15 cellular contexts compared by ENCODE assay signal in genomic region chr5:116645627-116646026, GRCh38.
DNase-seq lines count a peak whose midpoint lies in the region; ATAC-seq lines count a peak whose summit lies in the region.
"Had no signal": no experiment of that assay in that cellular context is flagged by ENCODE, and none has a peak within 500 bp of the region (broad histone marks: within the 10 kb centered on the region; RNA-seq: fewer than 3 reads in every experiment).

No MANE protein-coding gene starts in this region.

- ATAC-seq in GM18867 (IDR thresholded peaks at IDR 0.05; ENCODE audit: unreplicated experiment) (peak; percentile 71), GM21723 (IDR thresholded peaks at IDR 0.05; ENCODE audit: unreplicated experiment) (peak; percentile 72), HG03135 (IDR thresholded peaks at IDR 0.05; ENCODE audit: unreplicated experiment) (peak; percentile 74), sciatic nerve (no peak), left colon (no peak)
- ATAC-seq: stimulated activated naive CD8-positive, alpha-beta T cell treated with anti-CD3 and anti-CD28 coated beads, Interleukin-15, amount 100 ng/mL, for 72 hours had no signal

- DNase-seq in foreskin melanocyte, result peak; percentile 33
- DNase-seq in HUDEP-2 (lab: John Stamatoyannopoulos, UW; ENCODE audit: unreplicated experiment in 76 of 76), result no peak
- no peak for DNase-seq in iPS-NIHi7 (ENCODE audit: extremely low spot score)
- DNase-seq in sciatic nerve (ENCODE audit: low spot score), result no peak
- DNase-seq in left colon, result no peak
- DNase-seq: activated B cell treated with CpG ODN at 0.5 μM for 24 hours; BE2C; DND-41; esophagus squamous epithelium; MG63; NCI-H2171; stimulated activated naive CD8-positive, alpha-beta T cell treated with anti-CD3 and anti-CD28 coated beads, Interleukin-15, amount 100 ng/mL, for 72 hours had no signal

- intact Hi-C loops in sciatic nerve (cut with DNase I), result no loop called here
- intact Hi-C loops in left colon (cut with DNase I, micrococcal nuclease), result no loop called here

Comparison
In these comparisons a context has a peak if more than half of its experiments do, and no peak if none do; other contexts are left out.
1. ATAC-seq: peak in GM18867 (single experiment), GM21723 (single experiment) and HG03135 (single experiment); none in sciatic nerve (single experiment) and left colon (single experiment).